In the genomic region with DNA sequence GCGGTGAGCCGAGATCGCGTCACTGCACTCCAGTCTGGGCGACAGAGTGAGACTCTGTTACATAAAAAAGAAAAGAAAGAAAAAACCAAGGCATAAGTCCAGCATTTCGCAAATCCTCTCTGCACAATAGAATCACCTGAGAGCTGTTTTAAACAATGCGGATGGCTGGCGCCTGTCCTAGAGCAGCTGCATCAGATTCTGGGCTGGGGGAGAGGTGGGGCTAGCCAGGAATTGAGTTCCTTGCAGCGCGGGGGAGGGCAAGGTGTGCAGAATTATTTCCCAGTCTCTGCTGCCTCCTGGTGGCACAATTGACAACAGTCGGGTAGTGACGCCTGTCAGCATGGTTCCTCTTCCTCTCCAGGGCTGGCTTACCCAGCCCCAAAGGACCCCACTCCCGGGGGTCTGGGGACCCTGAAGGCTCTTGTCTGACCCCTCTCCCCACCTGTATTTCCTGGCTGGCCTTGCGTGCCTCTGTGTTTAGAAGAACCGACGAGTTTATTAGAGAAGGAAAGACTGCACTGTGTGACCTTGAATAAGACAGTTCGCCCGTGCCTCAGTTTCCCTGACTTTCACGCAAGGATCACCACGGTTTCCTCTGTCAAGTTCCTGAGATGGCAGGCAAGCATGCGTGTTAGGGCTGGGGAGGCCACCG, we compare ENCODE assay signal across 8 cellular contexts. TPM values are rescaled to one million over a fixed set of nuclear protein-coding genes. Genes with fewer than 3 reads are reported as not detected.
DNase-seq lines count a peak whose midpoint lies in the region; ATAC-seq and TF ChIP-seq lines count a peak whose summit lies in the region.

No MANE protein-coding gene starts in this region.

- TF ChIP-seq CTCF in CD8-positive, alpha-beta T cell (IDR thresholded peaks at IDR 0.05), result peak; percentile 85
- TF ChIP-seq CTCF in GM20000 (IDR thresholded peaks at IDR 0.05; ENCODE audit: extremely low read depth, missing control alignments) (peak; percentile 82), endothelial cell (IDR thresholded peaks at IDR 0.05; ENCODE audit: unreplicated experiment) (peak; percentile 75)

- H3K4me3 Mint-ChIP-seq in CD8-positive, alpha-beta T cell, result peak overlapping the region; percentile 76
- H3K4me3 Mint-ChIP-seq in activated CD8-positive, alpha-beta memory T cell treated with anti-CD3 and anti-CD28 coated beads, Interleukin-2, amount 10 ng/mL, durations not matched to agents 7 days and 5 days, result peak overlapping the region; percentile 57
- H3K4me3 Mint-ChIP-seq in endothelial cell (ENCODE audit: unreplicated experiment), result no peak overlapping the region

- peak; percentile 69 to 92 (median 84) for DNase-seq in CD8-positive, alpha-beta T cell
- DNase-seq in GM20000 (ENCODE audit: low spot score) (peak; percentile 84), HS-5 (ENCODE audit: low read depth) (peak; percentile 28), NOMO-1 treated with DMSO at 0.1 percent for 48 hours (lab: John Stamatoyannopoulos, UW; ENCODE audit: unreplicated experiment) (peak; percentile 76), endothelial cell (ENCODE audit: low spot score) (peak; percentile 78)
- DNase-seq in activated CD8-positive, alpha-beta memory T cell treated with anti-CD3 and anti-CD28 coated beads, Interleukin-2, amount 10 ng/mL, durations not matched to agents 7 days and 5 days, result peak; percentile 91
- DNase-seq in stimulated activated CD8-positive, alpha-beta memory T cell treated with anti-CD3 and anti-CD28 coated beads, Interleukin-4, amount 100 ng/mL, for 24 hours (ENCODE audit: low read depth), result peak; percentile 76

- CTCF ChIA-PET in CD8-positive, alpha-beta T cell (lab: Charles Lee), result interaction anchor here (0.6 to 8.7 kb wide), 28 partner anchors 8 to 737 kb away, joined by 3 to 94 read pairs (median 4); no protein-coding TSS in a partner anchor
- CTCF ChIA-PET in activated CD8-positive, alpha-beta memory T cell treated with anti-CD3 and anti-CD28 coated beads, Interleukin-2, amount 10 ng/mL, durations not matched to agents 7 days and 5 days (lab: Charles Lee), result interaction anchor here (0.6 to 4.7 kb wide), 13 partner anchors 13 to 533 kb away, joined by 3 to 30 read pairs (median 3); no protein-coding TSS in a partner anchor

- no peak overlapping the region for H3K27ac ChIP-seq in CD8-positive, alpha-beta T cell (ENCODE audit: low read depth, low read length)

- peak; percentile 96 for ATAC-seq in CD8-positive, alpha-beta T cell
- peak; percentile 97 for ATAC-seq in activated CD8-positive, alpha-beta memory T cell treated with anti-CD3 and anti-CD28 coated beads, Interleukin-2, amount 10 ng/mL, durations not matched to agents 7 days and 5 days

- H3K27me3 Mint-ChIP-seq in CD8-positive, alpha-beta T cell (ENCODE audit: low read depth), result no peaks in the 10 kb centered on the region
- H3K27me3 Mint-ChIP-seq in activated CD8-positive, alpha-beta memory T cell treated with anti-CD3 and anti-CD28 coated beads, Interleukin-2, amount 10 ng/mL, durations not matched to agents 7 days and 5 days, result no peaks in the 10 kb centered on the region
- no peaks in the 10 kb centered on the region for H3K27me3 Mint-ChIP-seq in endothelial cell (ENCODE audit: unreplicated experiment)

- peaks cover 6% of the 10 kb centered on the region for H3K4me1 ChIP-seq in CD8-positive, alpha-beta T cell (ENCODE audit: insufficient read depth, low read length)
- peaks cover 10% of the 10 kb centered on the region for H3K4me1 ChIP-seq in mucosa of stomach (ENCODE audit: control insufficient read depth, insufficient read depth, low read length)

- intact Hi-C loops in CD8-positive, alpha-beta T cell (cut with DNase I, micrococcal nuclease), result loop anchor here (1.0 to 5.0 kb wide), 10 partner anchors 15 to 816 kb away; partner anchors contain the start of gene ATMIN (in 2 of the 2)

- peak overlapping the region; percentile 61 for H3K9ac ChIP-seq in mucosa of stomach (ENCODE audit: low read length)

- H3K9me3 ChIP-seq in CD8-positive, alpha-beta T cell (ENCODE audit: low read length), result no peaks in the 10 kb centered on the region
- no peaks in the 10 kb centered on the region for H3K9me3 ChIP-seq in mucosa of stomach (ENCODE audit: control insufficient read depth, low read length)

- POLR2A ChIA-PET in CD8-positive, alpha-beta T cell (lab: Charles Lee), result no interaction called here

- peaks cover 6% of the 10 kb centered on the region for H3K4me1 Mint-ChIP-seq in CD8-positive, alpha-beta T cell (ENCODE audit: low read depth)
- H3K4me1 Mint-ChIP-seq in activated CD8-positive, alpha-beta memory T cell treated with anti-CD3 and anti-CD28 coated beads, Interleukin-2, amount 10 ng/mL, durations not matched to agents 7 days and 5 days, result peaks cover 21% of the 10 kb centered on the region
- peaks cover 13% of the 10 kb centered on the region for H3K4me1 Mint-ChIP-seq in endothelial cell (ENCODE audit: unreplicated experiment)

- H3K27me3 ChIP-seq in CD8-positive, alpha-beta T cell (ENCODE audit: insufficient read depth, low read length), result no peaks in the 10 kb centered on the region
- no peaks in the 10 kb centered on the region for H3K27me3 ChIP-seq in mucosa of stomach (ENCODE audit: control insufficient read depth, insufficient read depth, low read length)

- no peak overlapping the region for H3K27ac Mint-ChIP-seq in CD8-positive, alpha-beta T cell
- peak overlapping the region; percentile 37 for H3K27ac Mint-ChIP-seq in activated CD8-positive, alpha-beta memory T cell treated with anti-CD3 and anti-CD28 coated beads, Interleukin-2, amount 10 ng/mL, durations not matched to agents 7 days and 5 days
- H3K27ac Mint-ChIP-seq in endothelial cell (ENCODE audit: unreplicated experiment), result no peak overlapping the region

- no peaks in the 10 kb centered on the region for H3K36me3 Mint-ChIP-seq in CD8-positive, alpha-beta T cell
- H3K36me3 Mint-ChIP-seq in activated CD8-positive, alpha-beta memory T cell treated with anti-CD3 and anti-CD28 coated beads, Interleukin-2, amount 10 ng/mL, durations not matched to agents 7 days and 5 days, result no peaks in the 10 kb centered on the region
- H3K36me3 Mint-ChIP-seq in endothelial cell (ENCODE audit: low read depth, unreplicated experiment), result no peaks in the 10 kb centered on the region

- no peaks in the 10 kb centered on the region for H3K36me3 ChIP-seq in CD8-positive, alpha-beta T cell (ENCODE audit: insufficient read depth, low read length)
- H3K36me3 ChIP-seq in mucosa of stomach (ENCODE audit: control insufficient read depth, insufficient read depth, low read length), result no peaks in the 10 kb centered on the region

- peak overlapping the region; percentile 24 for H3K4me3 ChIP-seq in CD8-positive, alpha-beta T cell (ENCODE audit: low read depth, low read length)
- peak overlapping the region; percentile 32 for H3K4me3 ChIP-seq in mucosa of stomach (ENCODE audit: low read length)

- no peaks in the 10 kb centered on the region for H3K9me3 Mint-ChIP-seq in CD8-positive, alpha-beta T cell
- H3K9me3 Mint-ChIP-seq in activated CD8-positive, alpha-beta memory T cell treated with anti-CD3 and anti-CD28 coated beads, Interleukin-2, amount 10 ng/mL, durations not matched to agents 7 days and 5 days (ENCODE audit: low read depth), result no peaks in the 10 kb centered on the region
- H3K9me3 Mint-ChIP-seq in endothelial cell (ENCODE audit: unreplicated experiment), result no peaks in the 10 kb centered on the region

RNA-seq across cellular contexts. Expression of gene PLCG2, which starts 41.1 kb away (rescaled TPM):
- 10 to 100 TPM in 1 of 2 experiments, 1 to 10 TPM in 1; 7.6 to 10.2 TPM for total RNA-seq in CD8-positive, alpha-beta T cell
- total RNA-seq in activated CD8-positive, alpha-beta memory T cell treated with anti-CD3 and anti-CD28 coated beads, Interleukin-2, amount 10 ng/mL, durations not matched to agents 7 days and 5 days, result 10 to 100 TPM; 62.5 to 80.2 TPM
- 103 TPM for total RNA-seq in endothelial cell (ENCODE audit: unreplicated experiment)

Comparison
In these comparisons a context has a peak if more than half of its experiments do, and no peak if none do; other contexts are left out.
1. DNase-seq: peak in every context shown above with its lines; median percentile 91 in activated CD8-positive, alpha-beta memory T cell treated with anti-CD3 and anti-CD28 coated beads, Interleukin-2, amount 10 ng/mL, durations not matched to agents 7 days and 5 days; 84 in CD8-positive, alpha-beta T cell; 84 in GM20000; 78 in endothelial cell; 76 in NOMO-1 treated with DMSO at 0.1 percent for 48 hours; 76 in stimulated activated CD8-positive, alpha-beta memory T cell treated with anti-CD3 and anti-CD28 coated beads, Interleukin-4, amount 100 ng/mL, for 24 hours; 28 in HS-5.